Comparison of ENCODE assay signal across 8 cellular contexts in genomic region chr1:198656500-198656932, GRCh38. TPM values are rescaled to one million over a fixed set of nuclear protein-coding genes. Genes with fewer than 3 reads are reported as not detected.
DNase-seq lines count a peak whose midpoint lies in the region; ATAC-seq, FAIRE-seq and TF ChIP-seq lines count a peak whose summit lies in the region.

No MANE protein-coding gene starts in this region.

- peak overlapping the region; percentile 67 for H3K4me3 Mint-ChIP-seq in stimulated activated effector memory CD8-positive, alpha-beta T cell treated with anti-CD3 and anti-CD28 coated beads, Interleukin-12 subunit alpha, Interleukin-12 subunit beta, amount 100 ng/mL, for 72 hours

- H3K4me3 ChIP-seq in Karpas-422 (ENCODE audit: low read length) (peak overlapping the region; percentile 20; the same call in 1 of the 2 replicates), kidney (ENCODE audit: low read length in 2 of 2) (no peak overlapping the region)

- intact Hi-C loops in kidney (cut with DNase I), result no loop called here

- no peaks in the 10 kb centered on the region for H3K9me2 ChIP-seq in Karpas-422 (replicated peaks; ENCODE audit: insufficient read depth, low read length)

- H3K36me3 ChIP-seq in Karpas-422 (ENCODE audit: insufficient read depth, low read length) (peaks cover 26% of the 10 kb centered on the region), kidney (ENCODE audit: control insufficient read depth in 1 of 2, insufficient read depth in 2 of 2, low read length in 2 of 2) (no peaks in the 10 kb centered on the region)

- H3K36me3 Mint-ChIP-seq in stimulated activated effector memory CD8-positive, alpha-beta T cell treated with anti-CD3 and anti-CD28 coated beads, Interleukin-12 subunit alpha, Interleukin-12 subunit beta, amount 100 ng/mL, for 72 hours, result peaks cover 92% of the 10 kb centered on the region

- H4K20me1 ChIP-seq in Karpas-422 (ENCODE audit: insufficient read depth, low read depth, low read length), result no peaks in the 10 kb centered on the region

- peaks cover 44% of the 10 kb centered on the region for H3K4me1 Mint-ChIP-seq in stimulated activated effector memory CD8-positive, alpha-beta T cell treated with anti-CD3 and anti-CD28 coated beads, Interleukin-12 subunit alpha, Interleukin-12 subunit beta, amount 100 ng/mL, for 72 hours

- H3K79me2 ChIP-seq in Karpas-422 (ENCODE audit: low read length), result peaks cover 78% of the 10 kb centered on the region

- DNase-seq in GM18507 (ENCODE audit: extremely low spot score, insufficient read length, low read depth) (no peak), Karpas-422 (peak; percentile 82), kidney (peak; percentile 64), glomerular visceral epithelial cell (ENCODE audit: extremely low spot score) (no peak), midbrain (lab: John Stamatoyannopoulos, UW) (no peak)
- peak; percentile 91 for DNase-seq in activated CD8-positive, alpha-beta memory T cell treated with anti-CD3 and anti-CD28 coated beads, Interleukin-2, amount 50 U/mL, for 1 hour (ENCODE audit: extremely low read depth)
- peak in 1 of 2 donors; percentile 78 for DNase-seq in stimulated activated effector memory CD8-positive, alpha-beta T cell treated with anti-CD3 and anti-CD28 coated beads, Interleukin-12 subunit alpha, Interleukin-12 subunit beta, amount 100 ng/mL, for 72 hours (ENCODE audit: low spot score in 2 of 2)

- no peaks in the 10 kb centered on the region for H3K9me3 ChIP-seq in Karpas-422 (ENCODE audit: low read length)
- no peaks in the 10 kb centered on the region for H3K9me3 ChIP-seq in kidney (ENCODE audit: control insufficient read depth in 1 of 2, low read length in 2 of 2)

- ATAC-seq in stimulated activated effector memory CD8-positive, alpha-beta T cell treated with anti-CD3 and anti-CD28 coated beads, Interleukin-12 subunit alpha, Interleukin-12 subunit beta, amount 100 ng/mL, for 72 hours, result peak; percentile 67
- ATAC-seq in GM19328 (IDR thresholded peaks at IDR 0.05; ENCODE audit: unreplicated experiment), result no peak

- H3K9ac ChIP-seq in Karpas-422 (ENCODE audit: low read length), result peak overlapping the region; percentile 62
- H3K9ac ChIP-seq in kidney (ENCODE audit: low read length in 2 of 2), result no peak overlapping the region

- H3K4me2 ChIP-seq in Karpas-422 (ENCODE audit: low read depth, low read length, poor library complexity, severe bottlenecking), result peak overlapping the region; percentile 86

- H3K9me3 Mint-ChIP-seq in stimulated activated effector memory CD8-positive, alpha-beta T cell treated with anti-CD3 and anti-CD28 coated beads, Interleukin-12 subunit alpha, Interleukin-12 subunit beta, amount 100 ng/mL, for 72 hours, result no peaks in the 10 kb centered on the region

- FAIRE-seq in GM18507 (lab: Jason Lieb, UNC), result peak; percentile 90
- FAIRE-seq in kidney (lab: Jason Lieb, UNC), result no peak

- TF ChIP-seq CTCF in kidney (IDR thresholded peaks at IDR 0.05; ENCODE audit: borderline replicate concordance, extremely low read depth, insufficient read depth), result no peak

- no peaks in the 10 kb centered on the region for H3K27me3 ChIP-seq in Karpas-422 (ENCODE audit: low read length)

- H3K27ac Mint-ChIP-seq in stimulated activated effector memory CD8-positive, alpha-beta T cell treated with anti-CD3 and anti-CD28 coated beads, Interleukin-12 subunit alpha, Interleukin-12 subunit beta, amount 100 ng/mL, for 72 hours, result peak overlapping the region; percentile 88

- H3K4me1 ChIP-seq in Karpas-422 (ENCODE audit: low read length), result peaks cover 95% of the 10 kb centered on the region
- no peaks in the 10 kb centered on the region for H3K4me1 ChIP-seq in kidney (ENCODE audit: control insufficient read depth in 1 of 2, insufficient read depth in 1 of 2, low read depth in 1 of 2, low read length in 2 of 2)

- peak overlapping the region; percentile 99 for H3K27ac ChIP-seq in Karpas-422 (ENCODE audit: low read length)
- H3K27ac ChIP-seq in kidney (ENCODE audit: low read depth in 2 of 2, low read length in 2 of 2), result peak overlapping the region in 1 of 2 donors; percentile 54

- no peak overlapping the region for H2AFZ ChIP-seq in Karpas-422 (ENCODE audit: low read length)

RNA-seq across cellular contexts. Expression of gene PTPRC, which starts 17.7 kb away (rescaled TPM):
- 367 and 812 TPM in 2 replicates for total RNA-seq in Karpas-422 (2014; rRNA removed; shearing (Covaris generic); ENCODE audit: low replicate concordance)
- 60.2 TPM for total RNA-seq in kidney
- polyA plus RNA-seq in kidney (ENCODE audit: insufficient read depth, low read depth, low replicate concordance), result 1.4 TPM

Comparison
In these comparisons a context has a peak if more than half of its experiments do, and no peak if none do; other contexts are left out.
1. DNase-seq: peak in Karpas-422 (single experiment), activated CD8-positive, alpha-beta memory T cell treated with anti-CD3 and anti-CD28 coated beads, Interleukin-2, amount 50 U/mL, for 1 hour (single experiment) and kidney (single experiment); none in GM18507 (single experiment), glomerular visceral epithelial cell (single experiment) and midbrain (single experiment).